Comparison of ENCODE assay signal across 17 cellular contexts in genomic region chr6:98203170-98203806, GRCh38.
A peak's percentile ranks its signal among the peaks of the same experiment; 100 is the strongest.
DNase-seq lines count a peak whose midpoint lies in the region; ATAC-seq and TF ChIP-seq lines count a peak whose summit lies in the region.
"Had no signal": no experiment of that assay in that cellular context is flagged by ENCODE, and none has a peak within 500 bp of the region (broad histone marks: within the 10 kb centered on the region; RNA-seq: fewer than 3 reads in every experiment).

No MANE protein-coding gene starts in this region.

- H3K27me3 Mint-ChIP-seq in neural progenitor cell (ENCODE audit: insufficient read depth, low read depth): no peaks in the 10 kb centered on the region
- peaks cover 1% of the 10 kb centered on the region for H3K27me3 Mint-ChIP-seq in chondrocyte (ENCODE audit: low read depth)
- H3K27me3 Mint-ChIP-seq in Calu3 (ENCODE audit: unreplicated experiment): no peaks in the 10 kb centered on the region

- intact Hi-C loops in Calu3 (cut with micrococcal nuclease; ENCODE audit: unreplicated experiment): no loop called here

- H3K4me3 ChIP-seq in H7 (ENCODE audit: insufficient read depth, low read depth, low read length) (no peak overlapping the region), choroid plexus epithelial cell (ENCODE audit: low read depth, low read length) (no peak overlapping the region), neural progenitor cell (no peak overlapping the region)
- H3K4me3 ChIP-seq: SJSA1 had no signal

- H3K9me3 ChIP-seq in neural progenitor cell (ENCODE audit: low read depth): no peaks in the 10 kb centered on the region
- H3K9me3 ChIP-seq: SJSA1 had no signal

- H3K9ac ChIP-seq in neural progenitor cell: no peak overlapping the region
- H3K9ac ChIP-seq: parathyroid adenoma had no signal

- no peak for TF ChIP-seq CTCF in choroid plexus epithelial cell (conservative IDR thresholded peaks at IDR 0.05; ENCODE audit: low read depth, low read length)
- TF ChIP-seq CTCF in neural progenitor cell (IDR thresholded peaks at IDR 0.05): no peak
- no peak for TF ChIP-seq CTCF in chondrocyte (IDR thresholded peaks at IDR 0.05)
- no peak for TF ChIP-seq CTCF in Calu3 (IDR thresholded peaks at IDR 0.05; ENCODE audit: unreplicated experiment)

- no peak overlapping the region for H3K27ac ChIP-seq in neural progenitor cell
- H3K27ac ChIP-seq: parathyroid adenoma, SJSA1, WERI-Rb-1 had no signal

- DNase-seq in H7: peak; percentile 7
- peak; percentile 46 for DNase-seq in RKO (ENCODE audit: low spot score)
- peak; percentile 2 for DNase-seq in choroid plexus epithelial cell (ENCODE audit: low read depth)
- peak; percentile 48 for DNase-seq in neural progenitor cell (ENCODE audit: low spot score)
- DNase-seq in stimulated activated CD4-positive, alpha-beta T cell treated with anti-CD3 and anti-CD28 coated beads, Interleukin-4, amount 100 ng/mL, for 24 hours: no peak
- no peak for DNase-seq in chondrocyte (ENCODE audit: low spot score)
- DNase-seq in Calu3: no peak
- DNase-seq: activated gamma-delta T cell; DMS53; effector CD4-positive, alpha-beta T cell; islet precursor cell; NCI-H1105; NCI-H2227 treated with DMSO at 0.1 percent for 48 hours; WERI-Rb-1 had no signal

- no peak overlapping the region for H3K27ac Mint-ChIP-seq in neural progenitor cell
- no peak overlapping the region for H3K27ac Mint-ChIP-seq in chondrocyte (ENCODE audit: unreplicated experiment)
- H3K27ac Mint-ChIP-seq in Calu3 (ENCODE audit: unreplicated experiment): no peak overlapping the region

- no peaks in the 10 kb centered on the region for H3K79me2 ChIP-seq in neural progenitor cell (ENCODE audit: low read depth)
- H3K79me2 ChIP-seq: parathyroid adenoma had no signal

- H3K4me3 Mint-ChIP-seq in neural progenitor cell: peak overlapping the region; percentile 29
- H3K4me3 Mint-ChIP-seq in chondrocyte (ENCODE audit: unreplicated experiment): no peak overlapping the region
- no peak overlapping the region for H3K4me3 Mint-ChIP-seq in Calu3 (ENCODE audit: low read depth, unreplicated experiment)

- H2AFZ ChIP-seq in neural progenitor cell (replicated peaks): no peak overlapping the region
- H2AFZ ChIP-seq: parathyroid adenoma had no signal

- H3F3A ChIP-seq in neural progenitor cell (ENCODE audit: low read depth): no peaks in the 10 kb centered on the region

- H3K4me2 ChIP-seq in neural progenitor cell: no peak overlapping the region

- no peak for ATAC-seq in HG03342 (IDR thresholded peaks at IDR 0.05; ENCODE audit: unreplicated experiment)

- H3K4me1 Mint-ChIP-seq in neural progenitor cell: peaks cover 4% of the 10 kb centered on the region
- H3K4me1 Mint-ChIP-seq in chondrocyte (ENCODE audit: low read depth): no peaks in the 10 kb centered on the region
- no peaks in the 10 kb centered on the region for H3K4me1 Mint-ChIP-seq in Calu3 (ENCODE audit: low read depth, unreplicated experiment)

- H3K9me3 Mint-ChIP-seq in neural progenitor cell (no peaks in the 10 kb centered on the region), chondrocyte (ENCODE audit: low read depth) (no peaks in the 10 kb centered on the region), Calu3 (ENCODE audit: low read depth, unreplicated experiment) (peaks cover 4% of the 10 kb centered on the region)

- H3K27me3 ChIP-seq in H7 (ENCODE audit: control insufficient read depth, insufficient read depth, low read length) (no peaks in the 10 kb centered on the region), neural progenitor cell (no peaks in the 10 kb centered on the region)
- H3K27me3 ChIP-seq: SJSA1 had no signal

- H4K20me1 ChIP-seq in neural progenitor cell (ENCODE audit: low read depth): no peaks in the 10 kb centered on the region

- H3K36me3 ChIP-seq in H7 (replicated peaks; ENCODE audit: control insufficient read depth, insufficient read depth, low read length): no peaks in the 10 kb centered on the region
- H3K36me3 ChIP-seq in neural progenitor cell: no peaks in the 10 kb centered on the region
- H3K36me3 ChIP-seq: SJSA1, WERI-Rb-1 had no signal

- CTCF ChIA-PET in Calu3 (lab: Charles Lee): no interaction called here

- H3K36me3 Mint-ChIP-seq in neural progenitor cell: no peaks in the 10 kb centered on the region
- no peaks in the 10 kb centered on the region for H3K36me3 Mint-ChIP-seq in chondrocyte (ENCODE audit: low read depth)
- no peaks in the 10 kb centered on the region for H3K36me3 Mint-ChIP-seq in Calu3 (ENCODE audit: insufficient read depth, unreplicated experiment)

- H3K4me1 ChIP-seq in neural progenitor cell: peaks cover 6% of the 10 kb centered on the region
- H3K4me1 ChIP-seq: parathyroid adenoma, SJSA1 had no signal

- BruUV-seq in Calu3 (replicated peaks; lab: Mats Ljungman, UMichigan): no TSS peak

Comparison
In these comparisons a context has a peak if more than half of its experiments do, and no peak if none do; other contexts are left out.
1. DNase-seq: peak in H7 (single experiment), RKO (single experiment), choroid plexus epithelial cell (single experiment) and neural progenitor cell (single experiment); none in stimulated activated CD4-positive, alpha-beta T cell treated with anti-CD3 and anti-CD28 coated beads, Interleukin-4, amount 100 ng/mL, for 24 hours (single experiment), chondrocyte (single experiment) and Calu3 (single experiment).